Comparison of ENCODE assay signal across 8 cellular contexts in the genomic region with DNA sequence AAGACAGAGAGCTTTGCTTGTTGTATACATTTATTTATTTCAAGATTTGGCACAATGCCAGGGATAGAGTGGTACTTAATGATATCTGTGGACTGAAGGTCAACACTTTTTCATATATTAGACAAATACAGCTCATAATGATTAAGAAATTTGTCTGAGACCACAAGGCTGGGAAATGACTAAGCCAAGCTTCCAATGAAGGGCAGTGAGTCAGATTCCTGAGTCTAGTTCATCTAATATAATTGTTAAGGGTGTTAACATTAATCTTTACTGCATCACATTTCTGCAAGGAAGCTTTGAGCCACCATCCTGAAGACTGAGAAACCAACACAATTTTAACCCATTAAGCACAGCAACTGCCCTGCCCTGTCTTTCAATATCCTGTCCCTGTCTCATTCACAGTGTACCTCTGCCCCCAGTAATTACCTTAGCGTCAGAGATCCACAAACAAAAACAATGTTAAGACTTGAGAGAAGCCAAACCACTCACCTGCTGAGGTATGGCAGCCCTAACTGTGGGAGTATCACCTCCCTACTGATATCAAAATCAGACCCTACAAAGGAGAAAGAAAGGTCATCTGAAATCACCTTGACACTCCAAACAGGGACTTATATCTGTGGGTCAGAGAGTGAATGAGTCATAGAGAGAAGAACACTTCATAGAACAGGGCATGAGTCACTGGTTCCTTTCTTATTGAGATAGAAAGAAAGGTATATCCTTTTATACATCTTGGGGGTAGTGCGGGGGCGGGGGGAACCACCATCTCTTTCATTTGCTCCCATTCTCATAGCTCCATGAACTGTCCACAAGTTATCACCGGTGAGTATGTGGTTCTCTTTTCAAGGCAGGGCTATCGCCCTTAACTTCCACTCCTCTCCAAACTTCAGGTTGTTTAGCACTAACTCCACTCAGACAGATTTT.
A peak's percentile ranks its signal among the peaks of the same experiment; 100 is the strongest.
DNase-seq lines count a peak whose midpoint lies in the region; ATAC-seq and TF ChIP-seq lines count a peak whose summit lies in the region.

No MANE protein-coding gene starts in this region.

- H3K4me1 ChIP-seq in left ventricle myocardium inferior: peaks cover 64% of the 10 kb centered on the region

- no peaks in the 10 kb centered on the region for H3K36me3 Mint-ChIP-seq in natural killer cell treated with Interleukin-12 subunit alpha and Interleukin-12 subunit beta and Interleukin-15 and Interleukin-18, amount 100 ng/mL, for 72 hours
- H3K36me3 Mint-ChIP-seq in natural killer cell: no peaks in the 10 kb centered on the region
- no peaks in the 10 kb centered on the region for H3K36me3 Mint-ChIP-seq in stimulated activated memory B cell treated with anti-CD40 and anti-IgM and Interleukin-4, amounts not matched to agents 10 μg/mL and 1 μg/mL and 100 μg/mL, for 72 hours

- no peaks in the 10 kb centered on the region for H3K9me3 Mint-ChIP-seq in natural killer cell treated with Interleukin-12 subunit alpha and Interleukin-12 subunit beta and Interleukin-15 and Interleukin-18, amount 100 ng/mL, for 72 hours
- peaks cover 0 to 2% of the 10 kb centered on the region in 2 donors for H3K9me3 Mint-ChIP-seq in natural killer cell
- peaks cover 2% of the 10 kb centered on the region for H3K9me3 Mint-ChIP-seq in stimulated activated memory B cell treated with anti-CD40 and anti-IgM and Interleukin-4, amounts not matched to agents 10 μg/mL and 1 μg/mL and 100 μg/mL, for 72 hours

- no peaks in the 10 kb centered on the region for H3K9me3 ChIP-seq in left ventricle myocardium inferior (replicated peaks)

- no peaks in the 10 kb centered on the region for H3K36me3 ChIP-seq in left ventricle myocardium inferior

- TF ChIP-seq CTCF in natural killer cell (IDR thresholded peaks at IDR 0.05): no peak
- no peak for TF ChIP-seq CTCF in left ventricle myocardium inferior (IDR thresholded peaks at IDR 0.05; ENCODE audit: borderline replicate concordance)

- no peak overlapping the region for H3K4me3 ChIP-seq in left ventricle myocardium inferior

- peaks cover 0 to 6% of the 10 kb centered on the region in 2 donors for H3K4me1 Mint-ChIP-seq in natural killer cell treated with Interleukin-12 subunit alpha and Interleukin-12 subunit beta and Interleukin-15 and Interleukin-18, amount 100 ng/mL, for 72 hours (ENCODE audit: low read depth in 2 of 2)
- H3K4me1 Mint-ChIP-seq in natural killer cell: no peaks in the 10 kb centered on the region
- H3K4me1 Mint-ChIP-seq in stimulated activated memory B cell treated with anti-CD40 and anti-IgM and Interleukin-4, amounts not matched to agents 10 μg/mL and 1 μg/mL and 100 μg/mL, for 72 hours: no peaks in the 10 kb centered on the region

- H3K27ac ChIP-seq in left ventricle myocardium inferior (replicated peaks): peak overlapping the region; percentile 48

- ATAC-seq in natural killer cell treated with Interleukin-12 subunit alpha and Interleukin-12 subunit beta and Interleukin-15 and Interleukin-18, amount 100 ng/mL, for 72 hours: peak; percentile 55 to 79
- ATAC-seq in natural killer cell (no peak), HG03025 (IDR thresholded peaks at IDR 0.05; ENCODE audit: low FRiP score, unreplicated experiment) (peak; percentile 97)
- ATAC-seq in stimulated activated memory B cell treated with anti-CD40 and anti-IgM and Interleukin-4, amounts not matched to agents 10 μg/mL and 1 μg/mL and 100 μg/mL, for 72 hours: peak; percentile 82

- no peaks in the 10 kb centered on the region for H3K27me3 ChIP-seq in left ventricle myocardium inferior (ENCODE audit: low read depth)

- no peak for DNase-seq in natural killer cell treated with Interleukin-12 subunit alpha and Interleukin-12 subunit beta and Interleukin-15 and Interleukin-18, amount 100 ng/mL, for 72 hours (ENCODE audit: low spot score)
- DNase-seq in natural killer cell: no peak
- peak; percentile 72 to 85 for DNase-seq in SW 1271 (lab: John Stamatoyannopoulos, UW)
- no peak for DNase-seq in left ventricle myocardium inferior
- no peak for DNase-seq in ecto neural progenitor cell (ENCODE audit: low spot score)
- no peak for DNase-seq in activated CD4-positive, alpha-beta T cell treated with anti-CD3 and anti-CD28 coated beads, Interleukin-2, amount 50 U/mL, for 4 hours

- intact Hi-C loops in natural killer cell (cut with micrococcal nuclease): no loop called here
- intact Hi-C loops in left ventricle myocardium inferior (cut with micrococcal nuclease): no loop called here

- peaks cover 0 to 5% of the 10 kb centered on the region in 2 donors for H3K27me3 Mint-ChIP-seq in natural killer cell treated with Interleukin-12 subunit alpha and Interleukin-12 subunit beta and Interleukin-15 and Interleukin-18, amount 100 ng/mL, for 72 hours
- H3K27me3 Mint-ChIP-seq in natural killer cell (ENCODE audit: low read depth in 2 of 2): peaks cover 0 to 3% of the 10 kb centered on the region in 2 donors
- peaks cover 8% of the 10 kb centered on the region for H3K27me3 Mint-ChIP-seq in stimulated activated memory B cell treated with anti-CD40 and anti-IgM and Interleukin-4, amounts not matched to agents 10 μg/mL and 1 μg/mL and 100 μg/mL, for 72 hours

- H3K27ac Mint-ChIP-seq in natural killer cell treated with Interleukin-12 subunit alpha and Interleukin-12 subunit beta and Interleukin-15 and Interleukin-18, amount 100 ng/mL, for 72 hours: no peak overlapping the region
- no peak overlapping the region for H3K27ac Mint-ChIP-seq in natural killer cell
- H3K27ac Mint-ChIP-seq in stimulated activated memory B cell treated with anti-CD40 and anti-IgM and Interleukin-4, amounts not matched to agents 10 μg/mL and 1 μg/mL and 100 μg/mL, for 72 hours: no peak overlapping the region

- H3K4me3 Mint-ChIP-seq in natural killer cell treated with Interleukin-12 subunit alpha and Interleukin-12 subunit beta and Interleukin-15 and Interleukin-18, amount 100 ng/mL, for 72 hours: peak overlapping the region; percentile 48
- no peak overlapping the region for H3K4me3 Mint-ChIP-seq in natural killer cell
- H3K4me3 Mint-ChIP-seq in stimulated activated memory B cell treated with anti-CD40 and anti-IgM and Interleukin-4, amounts not matched to agents 10 μg/mL and 1 μg/mL and 100 μg/mL, for 72 hours: no peak overlapping the region

Comparison
In these comparisons a context has a peak if more than half of its experiments do, and no peak if none do; other contexts are left out.
1. ATAC-seq: peak in natural killer cell treated with Interleukin-12 subunit alpha and Interleukin-12 subunit beta and Interleukin-15 and Interleukin-18, amount 100 ng/mL, for 72 hours (2 of 2), HG03025 (single experiment) and stimulated activated memory B cell treated with anti-CD40 and anti-IgM and Interleukin-4, amounts not matched to agents 10 μg/mL and 1 μg/mL and 100 μg/mL, for 72 hours (single experiment); none in natural killer cell (0 of 3).
2. DNase-seq: peak in SW 1271 (2 of 2); none in natural killer cell treated with Interleukin-12 subunit alpha and Interleukin-12 subunit beta and Interleukin-15 and Interleukin-18, amount 100 ng/mL, for 72 hours (single experiment), natural killer cell (single experiment), left ventricle myocardium inferior (single experiment), ecto neural progenitor cell (single experiment) and activated CD4-positive, alpha-beta T cell treated with anti-CD3 and anti-CD28 coated beads, Interleukin-2, amount 50 U/mL, for 4 hours (0 of 2).